In genomic region chr21:46390603-46391545, GRCh38 we compare ENCODE assay signal across 19 cellular contexts.
"Had no signal": no experiment of that assay in that cellular context is flagged by ENCODE, and none has a peak within 500 bp of the region (broad histone marks: within the 10 kb centered on the region; RNA-seq: fewer than 3 reads in every experiment).

No MANE protein-coding gene starts in this region.

- H3K27me3 Mint-ChIP-seq: activated CD4-positive, alpha-beta T cell treated with anti-CD3 and anti-CD28 coated beads, Interleukin-2, amount 10 ng/mL, durations not matched to agents 7 days and 5 days; activated naive CD8-positive, alpha-beta T cell treated with anti-CD3 and anti-CD28 coated beads, Interleukin-2, amount 10 ng/mL, durations not matched to agents 7 days and 5 days; memory B cell; naive thymus-derived CD4-positive, alpha-beta T cell had no signal

- H3K4me3 ChIP-seq: gastroesophageal sphincter, left lung, mucosa of descending colon, sigmoid colon, tibial artery, uterus had no signal

- H3K36me3 ChIP-seq: uterus had no signal

- H3K27me3 ChIP-seq: gastroesophageal sphincter, left lung, sigmoid colon, tibial artery, uterus had no signal

- H3K27ac ChIP-seq: gastroesophageal sphincter, left lung, sigmoid colon, tibial artery, uterus had no signal

- H3K4me3 Mint-ChIP-seq: activated CD4-positive, alpha-beta T cell treated with anti-CD3 and anti-CD28 coated beads, Interleukin-2, amount 10 ng/mL, durations not matched to agents 7 days and 5 days; activated naive CD8-positive, alpha-beta T cell treated with anti-CD3 and anti-CD28 coated beads, Interleukin-2, amount 10 ng/mL, durations not matched to agents 7 days and 5 days; activated T-cell treated with anti-CD3 and anti-CD28 coated beads, Interleukin-2, amount 50 U/mL, for 72 hours; memory B cell; naive thymus-derived CD4-positive, alpha-beta T cell; T-helper 2 cell treated with Interferon-gamma antibody and Interleukin-4, amounts not matched to agents 5 μg/mL and 100 μg/mL, for 36 hours had no signal

- ATAC-seq: activated T-cell treated with anti-CD3 and anti-CD28 coated beads, Interleukin-2, amount 50 U/mL, for 72 hours; gastroesophageal sphincter; left lung; mucosa of descending colon; naive thymus-derived CD4-positive, alpha-beta T cell had no signal

- H3K9me3 ChIP-seq: gastroesophageal sphincter, left lung, mucosa of descending colon, sigmoid colon, tibial artery, uterus had no signal

- H3K4me1 Mint-ChIP-seq: activated CD4-positive, alpha-beta T cell treated with anti-CD3 and anti-CD28 coated beads, Interleukin-2, amount 10 ng/mL, durations not matched to agents 7 days and 5 days; memory B cell had no signal

- H3K27ac Mint-ChIP-seq: activated CD4-positive, alpha-beta T cell treated with anti-CD3 and anti-CD28 coated beads, Interleukin-2, amount 10 ng/mL, durations not matched to agents 7 days and 5 days; activated naive CD8-positive, alpha-beta T cell treated with anti-CD3 and anti-CD28 coated beads, Interleukin-2, amount 10 ng/mL, durations not matched to agents 7 days and 5 days; activated T-cell treated with anti-CD3 and anti-CD28 coated beads, Interleukin-2, amount 50 U/mL, for 72 hours; naive thymus-derived CD4-positive, alpha-beta T cell; T-helper 2 cell treated with Interferon-gamma antibody and Interleukin-4, amounts not matched to agents 5 μg/mL and 100 μg/mL, for 36 hours had no signal

- H3K9me3 Mint-ChIP-seq: activated CD4-positive, alpha-beta T cell treated with anti-CD3 and anti-CD28 coated beads, Interleukin-2, amount 10 ng/mL, durations not matched to agents 7 days and 5 days; activated naive CD8-positive, alpha-beta T cell treated with anti-CD3 and anti-CD28 coated beads, Interleukin-2, amount 10 ng/mL, durations not matched to agents 7 days and 5 days; activated T-cell treated with anti-CD3 and anti-CD28 coated beads, Interleukin-2, amount 50 U/mL, for 72 hours; memory B cell; naive thymus-derived CD4-positive, alpha-beta T cell; T-helper 2 cell treated with Interferon-gamma antibody and Interleukin-4, amounts not matched to agents 5 μg/mL and 100 μg/mL, for 36 hours had no signal

- H3K4me1 ChIP-seq: left lung, tibial artery had no signal

- DNase-seq: activated CD4-positive, alpha-beta T cell treated with anti-CD3 and anti-CD28 coated beads, Interleukin-2, amount 10 ng/mL, durations not matched to agents 7 days and 5 days; activated CD8-positive, alpha-beta memory T cell treated with anti-CD3 and anti-CD28 coated beads, Interleukin-2, amount 50 U/mL, for 48 hours; activated gamma-delta T cell; activated naive CD8-positive, alpha-beta T cell treated with anti-CD3 and anti-CD28 coated beads, Interleukin-2, amount 10 ng/mL, durations not matched to agents 7 days and 5 days; activated T-cell treated with anti-CD3 and anti-CD28 coated beads, Interleukin-2, amount 50 U/mL, for 72 hours; anterior cingulate cortex; dermis blood vessel endothelial cell; naive thymus-derived CD4-positive, alpha-beta T cell; occipital lobe; sigmoid colon; stimulated activated CD4-positive, alpha-beta T cell treated with anti-CD3 and anti-CD28 coated beads, Interleukin-1b, Interleukin-23, amount 100 ng/mL, for 48 hours; SW 1271; tibial artery; uterus had no signal
